In genomic region chr2:190084704-190085103, GRCh38 we compare ENCODE assay signal across 2 cellular contexts.
TF ChIP-seq lines count a peak whose summit lies in the region.

No MANE protein-coding gene starts in this region.

TF ChIP-seq in HCT116, 20 proteins besides CTCF, POLR2A, EP300 and RAD21:
- TF ChIP-seq REST (IDR thresholded peaks at IDR 0.05; ENCODE audit: low read depth) (no peak), YY1 (IDR thresholded peaks at IDR 0.05; ENCODE audit: extremely low read depth, insufficient replicate concordance, low read depth, low read length) (no peak), CEBPB (IDR thresholded peaks at IDR 0.05; ENCODE audit: low read depth) (no peak), ELF1 (IDR thresholded peaks at IDR 0.05; ENCODE audit: borderline replicate concordance, low read depth) (no peak), ZFX (IDR thresholded peaks at IDR 0.05) (no peak), EZH2phosphoT487 (IDR thresholded peaks at IDR 0.05; ENCODE audit: borderline replicate concordance) (no peak), ZBTB33 (IDR thresholded peaks at IDR 0.05; ENCODE audit: extremely low read depth, insufficient replicate concordance, low read length) (no peak), POLR2AphosphoS5 (IDR thresholded peaks at IDR 0.05; ENCODE audit: low read depth, low read length) (no peak), SRF (IDR thresholded peaks at IDR 0.05; ENCODE audit: low read depth) (no peak), FOSL1 (IDR thresholded peaks at IDR 0.05; ENCODE audit: low read depth) (no peak)

TF ChIP-seq in K562, 482 proteins besides CTCF, POLR2A, EP300 and RAD21:
- TF ChIP-seq MYNN (IDR thresholded peaks at IDR 0.05) = no peak
- TF ChIP-seq MYNN (CRISPR knock-in tag; IDR thresholded peaks at IDR 0.05) = no peak
- no peak for TF ChIP-seq TAF7 (tag; IDR thresholded peaks at IDR 0.05)
- no peak for TF ChIP-seq ID3 (CRISPR knock-in tag; IDR thresholded peaks at IDR 0.05)
- no peak for TF ChIP-seq ID3 (tag; IDR thresholded peaks at IDR 0.05)
- TF ChIP-seq GABPA (tag; conservative IDR thresholded peaks at IDR 0.05; ENCODE audit: low read depth) = no peak
- TF ChIP-seq POLR3A (IDR thresholded peaks at IDR 0.05; ENCODE audit: borderline replicate concordance, extremely low read depth, insufficient read depth, insufficient read length) = no peak
- no peak for TF ChIP-seq POLR2H (tag; IDR thresholded peaks at IDR 0.05; ENCODE audit: low read depth)
- TF ChIP-seq ZNF561 (CRISPR knock-in tag; conservative IDR thresholded peaks at IDR 0.05) = no peak
- no peak for TF ChIP-seq RBM25 (IDR thresholded peaks at IDR 0.05; ENCODE audit: low read depth, low read length, severe bottlenecking)
- no peak for TF ChIP-seq EZH2 (IDR thresholded peaks at IDR 0.05; ENCODE audit: borderline replicate concordance, low read depth, low read length)
- TF ChIP-seq ZNF696 (CRISPR knock-in tag; conservative IDR thresholded peaks at IDR 0.05) = no peak
- no peak for TF ChIP-seq FOXJ3 (CRISPR knock-in tag; IDR thresholded peaks at IDR 0.05)
- TF ChIP-seq EHMT2 (IDR thresholded peaks at IDR 0.05) = no peak
- no peak for TF ChIP-seq MCM7 (IDR thresholded peaks at IDR 0.05)
- no peak for TF ChIP-seq USF2 (CRISPR knock-in tag; IDR thresholded peaks at IDR 0.05)
- no peak for TF ChIP-seq ZFPM2 (CRISPR knock-in tag; IDR thresholded peaks at IDR 0.05)
- no peak for TF ChIP-seq RBM22 (IDR thresholded peaks at IDR 0.05; ENCODE audit: low read depth, low read length, poor library complexity, severe bottlenecking)
- no peak for TF ChIP-seq BACH1 (tag; IDR thresholded peaks at IDR 0.05)
- TF ChIP-seq SAFB (IDR thresholded peaks at IDR 0.05; ENCODE audit: borderline replicate concordance, low read depth, low read length) = no peak
TF ChIP-seq in K562: peak in this region for 0.
